Comparison of ENCODE assay signal across 8 cellular contexts in genomic region chr1:205354259-205354904, GRCh38. TPM values are rescaled to one million over a fixed set of nuclear protein-coding genes. Genes with fewer than 3 reads are reported as not detected.
DNase-seq lines count a peak whose midpoint lies in the region; ATAC-seq and TF ChIP-seq lines count a peak whose summit lies in the region.

No MANE protein-coding gene starts in this region.

- in situ Hi-C loops in Caki2 (cut with HindIII; ENCODE audit: low pct_unique_long_range_greater_than_20kb, low sequenced_read_pairs) = no loop called here

- ATAC-seq in GM21367 (IDR thresholded peaks at IDR 0.05; ENCODE audit: unreplicated experiment) = no peak

- H3K27me3 ChIP-seq in SJSA1 (replicated peaks) = peaks cover 14% of the 10 kb centered on the region; the same call in 1 of the 2 replicates

- no peaks in the 10 kb centered on the region for H3K4me1 ChIP-seq in SJSA1 (replicated peaks)

- peak; percentile 95 for TF ChIP-seq CTCF in LNCAP (IDR thresholded peaks at IDR 0.05)

- DNase-seq in Caki2 (ENCODE audit: low read depth) = peak; percentile 28
- peak; percentile 50 to 61 for DNase-seq in SJSA1 (ENCODE audit: low read depth in 1 of 2, low spot score in 2 of 2)
- DNase-seq in activated gamma-delta T cell treated with anti-CD3 and anti-CD28 coated beads, Interleukin-2, amount 50 U/mL, for 16 hours (ENCODE audit: low read depth) = peak; percentile 46
- DNase-seq in glomerular endothelial cell (ENCODE audit: extremely low read depth, low read depth, low spot score) = peak; percentile 36
- peak; percentile 66 for DNase-seq in renal cortical epithelial cell (ENCODE audit: low read depth)
- no peak for DNase-seq in GOT3 (lab: John Stamatoyannopoulos, UW)

- H3K9me3 ChIP-seq in SJSA1 (replicated peaks) = no peaks in the 10 kb centered on the region

- no peak overlapping the region for H3K4me3 ChIP-seq in SJSA1

- H3K36me3 ChIP-seq in SJSA1 = no peaks in the 10 kb centered on the region

- H3K27ac ChIP-seq in SJSA1 = no peak overlapping the region

RNA-seq across cellular contexts. Expression of gene KLHDC8A, which starts 2.3 kb away (rescaled TPM):
- not detected in 2 replicates for total RNA-seq in Caki2 (2014; rRNA removed; shearing (Covaris generic); ENCODE audit: low replicate concordance)
- not detected in 2 replicates for total RNA-seq in SJSA1 (2014; rRNA removed; shearing (Covaris generic))
- 0.29 and 0.64 TPM in 2 replicates for total RNA-seq in glomerular endothelial cell
- 0.17 TPM in 1 of 2 replicates, not detected in the other for total RNA-seq in renal cortical epithelial cell

RNA-seq across cellular contexts. Expression of gene NUAK2, which starts 32.8 kb away (rescaled TPM):
- total RNA-seq in Caki2 (2014; rRNA removed; shearing (Covaris generic); ENCODE audit: low replicate concordance) = 8.3 and 11.9 TPM in 2 replicates
- total RNA-seq in SJSA1 (2014; rRNA removed; shearing (Covaris generic)) = 2.9 and 5.8 TPM in 2 replicates
- total RNA-seq in glomerular endothelial cell (14.4 and 17.7 TPM in 2 replicates), renal cortical epithelial cell (34.6 and 59.6 TPM in 2 replicates)
